ENCODE assay signal across 9 cellular contexts in genomic region chrX:73852467-73852866, GRCh38. TPM values are rescaled to one million over a fixed set of nuclear protein-coding genes. Genes with fewer than 3 reads are reported as not detected.
A peak's percentile ranks its signal among the peaks of the same experiment; 100 is the strongest.
DNase-seq lines count a peak whose midpoint lies in the region; ATAC-seq and TF ChIP-seq lines count a peak whose summit lies in the region.
"Had no signal": no experiment of that assay in that cellular context is flagged by ENCODE, and none has a peak within 500 bp of the region (broad histone marks: within the 10 kb centered on the region; RNA-seq: fewer than 3 reads in every experiment).

Gene XIST (minus strand): TSS chrX:73852714.

- WGBS in mammary epithelial cell (ENCODE audit: low coverage, missing lambda C conversion rate): 62% methylated on average over 8 of the region's 8 CpGs

- no peak within 1 kb of the TSS for H3K4me3 ChIP-seq in CD8-positive, alpha-beta memory T cell (ENCODE audit: low read length)
- peak within 1 kb of the TSS; percentile 30; the same call in 1 of the 2 replicates for H3K4me3 ChIP-seq in HUES6 (ENCODE audit: low read depth, low read length)
- peak within 1 kb of the TSS; percentile 46 to 93 (median 76) for H3K4me3 ChIP-seq in mammary epithelial cell (replicated peaks in 1 of 3; ENCODE audit: insufficient read depth in 1 of 3, low read depth in 2 of 3, low read length in 3 of 3)

- in situ Hi-C loops in mammary epithelial cell (cut with MboI; ENCODE audit: low sequenced_read_pairs in 2 of 2): loop anchor here (5.0 to 25.0 kb wide), 3 partner anchors 165 to 510 kb away; no protein-coding TSS in a partner anchor

- peak in 1 of 2 donors; percentile 58 for ATAC-seq in natural killer cell treated with Interleukin-12 subunit alpha and Interleukin-12 subunit beta and Interleukin-15 and Interleukin-18, amount 100 ng/mL, for 72 hours
- no peak for ATAC-seq in HG03565 (IDR thresholded peaks at IDR 0.05; ENCODE audit: unreplicated experiment)
- ATAC-seq: effector memory CD8-positive, alpha-beta T cell had no signal

- peak within 1 kb of the TSS; percentile 76 for H2AFZ ChIP-seq in mammary epithelial cell (ENCODE audit: low read depth, low read length)

- peak in 2 of 5 donors; percentile 75 to 76 for DNase-seq in CD8-positive, alpha-beta memory T cell
- DNase-seq in mammary epithelial cell (peak; percentile 71), osteocyte (ENCODE audit: extremely low spot score, unreplicated experiment) (no peak), endothelial cell (ENCODE audit: low spot score) (no peak), type B pancreatic cell (ENCODE audit: extremely low spot score, unreplicated experiment) (no peak)
- peak; percentile 73 for DNase-seq in natural killer cell treated with Interleukin-12 subunit alpha and Interleukin-12 subunit beta and Interleukin-15 and Interleukin-18, amount 100 ng/mL, for 72 hours (ENCODE audit: low spot score)
- DNase-seq: effector memory CD8-positive, alpha-beta T cell had no signal

- no peaks in the 10 kb centered on the region for H3K36me3 ChIP-seq in CD8-positive, alpha-beta memory T cell (ENCODE audit: insufficient read depth, low read length)
- H3K36me3 ChIP-seq in HUES6 (ENCODE audit: control insufficient read depth, insufficient read depth, low read length) (peaks cover 6% of the 10 kb centered on the region; the same call in 1 of the 2 replicates), mammary epithelial cell (ENCODE audit: insufficient read depth, low read length) (no peaks in the 10 kb centered on the region)

- H3K9ac ChIP-seq in HUES6 (ENCODE audit: low read length) (no peak within 1 kb of the TSS), mammary epithelial cell (ENCODE audit: insufficient read depth, low read length) (peak within 1 kb of the TSS; percentile 78)

- H3K27me3 ChIP-seq in CD8-positive, alpha-beta memory T cell (ENCODE audit: insufficient read depth, low read length, poor library complexity, severe bottlenecking): no peaks in the 10 kb centered on the region
- H3K27me3 ChIP-seq in HUES6 (ENCODE audit: control insufficient read depth, insufficient read depth, low read length): no peaks in the 10 kb centered on the region
- no peaks in the 10 kb centered on the region for H3K27me3 ChIP-seq in mammary epithelial cell (ENCODE audit: insufficient read depth, low read length)

- BruUV-seq in mammary epithelial cell (replicated peaks; lab: Mats Ljungman, UMichigan): no TSS peak

- peak within 1 kb of the TSS; percentile 24 for H3K4me2 ChIP-seq in mammary epithelial cell (ENCODE audit: insufficient read depth, low read depth, low read length)

- no peak for TF ChIP-seq CTCF in mammary epithelial cell (conservative IDR thresholded peaks at IDR 0.05 in 1 of 2, IDR thresholded peaks at IDR 0.05 in 1 of 2; ENCODE audit: extremely low read depth in 1 of 2, insufficient read depth in 1 of 2, low read depth in 1 of 2, low read length in 2 of 2)
- TF ChIP-seq CTCF in osteocyte (IDR thresholded peaks at IDR 0.05): no peak
- TF ChIP-seq CTCF in endothelial cell (IDR thresholded peaks at IDR 0.05; ENCODE audit: unreplicated experiment): no peak
- TF ChIP-seq CTCF in type B pancreatic cell (conservative IDR thresholded peaks at IDR 0.05): no peak

- peaks cover 42% of the 10 kb centered on the region for H3K79me2 ChIP-seq in mammary epithelial cell (ENCODE audit: insufficient read depth, low read length)

- no peaks in the 10 kb centered on the region for H3K36me3 Mint-ChIP-seq in CD8-positive, alpha-beta memory T cell
- no peaks in the 10 kb centered on the region for H3K36me3 Mint-ChIP-seq in natural killer cell treated with Interleukin-12 subunit alpha and Interleukin-12 subunit beta and Interleukin-15 and Interleukin-18, amount 100 ng/mL, for 72 hours
- no peaks in the 10 kb centered on the region for H3K36me3 Mint-ChIP-seq in osteocyte (ENCODE audit: unreplicated experiment)
- no peaks in the 10 kb centered on the region for H3K36me3 Mint-ChIP-seq in endothelial cell (ENCODE audit: low read depth, unreplicated experiment)
- H3K36me3 Mint-ChIP-seq in type B pancreatic cell: no peaks in the 10 kb centered on the region

- H3K9me3 ChIP-seq in CD8-positive, alpha-beta memory T cell (ENCODE audit: low read length): no peaks in the 10 kb centered on the region
- H3K9me3 ChIP-seq in HUES6 (ENCODE audit: control insufficient read depth, insufficient read depth, low read depth, low read length) (peaks cover 50% of the 10 kb centered on the region), mammary epithelial cell (replicated peaks; ENCODE audit: insufficient read depth, low read length) (no peaks in the 10 kb centered on the region)

- no peaks in the 10 kb centered on the region for H3K27me3 Mint-ChIP-seq in CD8-positive, alpha-beta memory T cell
- no peaks in the 10 kb centered on the region for H3K27me3 Mint-ChIP-seq in natural killer cell treated with Interleukin-12 subunit alpha and Interleukin-12 subunit beta and Interleukin-15 and Interleukin-18, amount 100 ng/mL, for 72 hours
- H3K27me3 Mint-ChIP-seq in osteocyte (ENCODE audit: unreplicated experiment): peaks cover 9% of the 10 kb centered on the region
- no peaks in the 10 kb centered on the region for H3K27me3 Mint-ChIP-seq in endothelial cell (ENCODE audit: unreplicated experiment)
- H3K27me3 Mint-ChIP-seq in type B pancreatic cell: peaks cover 5% of the 10 kb centered on the region
- H3K27me3 Mint-ChIP-seq: effector memory CD8-positive, alpha-beta T cell had no signal

- no peaks in the 10 kb centered on the region for H3K4me1 ChIP-seq in CD8-positive, alpha-beta memory T cell (ENCODE audit: insufficient read depth, low read length)
- H3K4me1 ChIP-seq in HUES6 (ENCODE audit: control insufficient read depth, insufficient read depth, low read length) (peaks cover 9% of the 10 kb centered on the region; the same call in 1 of the 2 replicates), mammary epithelial cell (ENCODE audit: insufficient read depth, low read length) (no peaks in the 10 kb centered on the region)

- peaks cover 0 to 38% (median 29%) of the 10 kb centered on the region in 3 donors for H3K4me1 Mint-ChIP-seq in CD8-positive, alpha-beta memory T cell
- peaks cover 0 to 27% of the 10 kb centered on the region in 2 donors for H3K4me1 Mint-ChIP-seq in natural killer cell treated with Interleukin-12 subunit alpha and Interleukin-12 subunit beta and Interleukin-15 and Interleukin-18, amount 100 ng/mL, for 72 hours (ENCODE audit: low read depth in 2 of 2)
- H3K4me1 Mint-ChIP-seq in osteocyte (ENCODE audit: unreplicated experiment): no peaks in the 10 kb centered on the region
- H3K4me1 Mint-ChIP-seq in endothelial cell (ENCODE audit: unreplicated experiment): no peaks in the 10 kb centered on the region
- no peaks in the 10 kb centered on the region for H3K4me1 Mint-ChIP-seq in type B pancreatic cell (ENCODE audit: unreplicated experiment)

- dilution Hi-C loops in mammary epithelial cell (cut with HindIII; ENCODE audit: low sequenced_read_pairs): no loop called here

- H3K27ac ChIP-seq in CD8-positive, alpha-beta memory T cell (ENCODE audit: low read depth, low read length): peak within 1 kb of the TSS; percentile 12
- H3K27ac ChIP-seq in HUES6 (ENCODE audit: low read depth, low read length): no peak within 1 kb of the TSS; the same call in 1 of the 2 replicates
- peak within 1 kb of the TSS; percentile 75 for H3K27ac ChIP-seq in mammary epithelial cell (ENCODE audit: insufficient read depth, low read depth, low read length)

- H3K4me3 Mint-ChIP-seq in CD8-positive, alpha-beta memory T cell: peak within 1 kb of the TSS in 5 of 7 donors; percentile 88 to 94 (median 92)
- no peak within 1 kb of the TSS for H3K4me3 Mint-ChIP-seq in natural killer cell treated with Interleukin-12 subunit alpha and Interleukin-12 subunit beta and Interleukin-15 and Interleukin-18, amount 100 ng/mL, for 72 hours
- no peak within 1 kb of the TSS for H3K4me3 Mint-ChIP-seq in osteocyte (ENCODE audit: unreplicated experiment)
- H3K4me3 Mint-ChIP-seq in endothelial cell (ENCODE audit: unreplicated experiment): no peak within 1 kb of the TSS
- no peak within 1 kb of the TSS for H3K4me3 Mint-ChIP-seq in type B pancreatic cell
- H3K4me3 Mint-ChIP-seq: effector memory CD8-positive, alpha-beta T cell had no signal

- peaks cover 25% of the 10 kb centered on the region for H4K20me1 ChIP-seq in mammary epithelial cell (ENCODE audit: insufficient read depth, low read length)

- POLR2A ChIA-PET in CD8-positive, alpha-beta memory T cell (lab: Charles Lee): no interaction called here

- peak within 1 kb of the TSS in 6 of 8 donors; percentile 93 to 98 (median 94) for H3K27ac Mint-ChIP-seq in CD8-positive, alpha-beta memory T cell
- H3K27ac Mint-ChIP-seq in natural killer cell treated with Interleukin-12 subunit alpha and Interleukin-12 subunit beta and Interleukin-15 and Interleukin-18, amount 100 ng/mL, for 72 hours: peak within 1 kb of the TSS in 1 of 2 donors; percentile 86
- H3K27ac Mint-ChIP-seq in osteocyte (ENCODE audit: unreplicated experiment): no peak within 1 kb of the TSS
- H3K27ac Mint-ChIP-seq in endothelial cell (ENCODE audit: unreplicated experiment): no peak within 1 kb of the TSS
- H3K27ac Mint-ChIP-seq in type B pancreatic cell: no peak within 1 kb of the TSS
- H3K27ac Mint-ChIP-seq: effector memory CD8-positive, alpha-beta T cell had no signal

- H3K9me3 Mint-ChIP-seq in CD8-positive, alpha-beta memory T cell: no peaks in the 10 kb centered on the region
- H3K9me3 Mint-ChIP-seq in natural killer cell treated with Interleukin-12 subunit alpha and Interleukin-12 subunit beta and Interleukin-15 and Interleukin-18, amount 100 ng/mL, for 72 hours: no peaks in the 10 kb centered on the region
- H3K9me3 Mint-ChIP-seq in osteocyte (ENCODE audit: unreplicated experiment): no peaks in the 10 kb centered on the region
- H3K9me3 Mint-ChIP-seq in endothelial cell (ENCODE audit: unreplicated experiment): no peaks in the 10 kb centered on the region
- H3K9me3 Mint-ChIP-seq in type B pancreatic cell: no peaks in the 10 kb centered on the region
- H3K9me3 Mint-ChIP-seq: effector memory CD8-positive, alpha-beta T cell had no signal

- intact Hi-C loops in mammary epithelial cell (cut with micrococcal nuclease): no loop called here

- CTCF ChIA-PET in CD8-positive, alpha-beta memory T cell (lab: Charles Lee): interaction anchor here (1.6 kb wide), 1 partner anchor 163 kb away, joined by 5 read pairs; no protein-coding TSS in a partner anchor
- CTCF ChIA-PET in mammary epithelial cell (lab: Charles Lee; ENCODE audit: low non-redundant PET): no interaction called here

RNA-seq across cellular contexts. Expression of gene XIST, which starts in this region (rescaled TPM):
- not detected for total RNA-seq in CD8-positive, alpha-beta memory T cell
- polyA plus RNA-seq in CD8-positive, alpha-beta memory T cell: 9.7 TPM
- total RNA-seq in mammary epithelial cell (100 to 1,000 TPM in 1 of 2 donors, 10 to 100 TPM in 1; 71.2 to 163 TPM), osteocyte (not detected in 2 replicates), endothelial cell (ENCODE audit: unreplicated experiment) (not detected), type B pancreatic cell (ENCODE audit: low replicate concordance) (not detected in 2 replicates)
- 33.7 TPM for polyA plus RNA-seq in mammary epithelial cell
- 80.4 TPM for polyA minus RNA-seq in mammary epithelial cell
- total RNA-seq in natural killer cell treated with Interleukin-12 subunit alpha and Interleukin-12 subunit beta and Interleukin-15 and Interleukin-18, amount 100 ng/mL, for 72 hours: 100 to 1,000 TPM in 1 of 2 donors, under 1 TPM in 1; 0.11 to 262 TPM

Comparison
In these comparisons a context has a peak if more than half of its experiments do, and no peak if none do; other contexts are left out.
1. DNase-seq: peak in mammary epithelial cell (single experiment) and natural killer cell treated with Interleukin-12 subunit alpha and Interleukin-12 subunit beta and Interleukin-15 and Interleukin-18, amount 100 ng/mL, for 72 hours (single experiment); none in osteocyte (single experiment), endothelial cell (single experiment) and type B pancreatic cell (single experiment).
2. H3K27ac Mint-ChIP-seq: peak in CD8-positive, alpha-beta memory T cell (6 of 8); none in osteocyte (single experiment), endothelial cell (single experiment) and type B pancreatic cell (single experiment).
3. H3K4me3 Mint-ChIP-seq: peak in CD8-positive, alpha-beta memory T cell (5 of 7); none in natural killer cell treated with Interleukin-12 subunit alpha and Interleukin-12 subunit beta and Interleukin-15 and Interleukin-18, amount 100 ng/mL, for 72 hours (single experiment), osteocyte (single experiment), endothelial cell (single experiment) and type B pancreatic cell (single experiment).